Comparison of ENCODE assay signal across 9 cellular contexts in genomic region chr5:177939246-177940171, GRCh38. TPM values are rescaled to one million over a fixed set of nuclear protein-coding genes. Genes with fewer than 3 reads are reported as not detected.
DNase-seq lines count a peak whose midpoint lies in the region; ATAC-seq and TF ChIP-seq lines count a peak whose summit lies in the region.
"Not testable (repeated sequence)": the region's sequence is repeated elsewhere in the genome, so short reads cannot be mapped to it uniquely, and the experiment has no call there.
"Had no signal": no experiment of that assay in that cellular context is flagged by ENCODE, and none has a peak within 500 bp of the region (broad histone marks: within the 10 kb centered on the region; RNA-seq: fewer than 3 reads in every experiment).

No MANE protein-coding gene starts in this region.

- peak overlapping the region; percentile 61; the same call in 1 of the 2 replicates for H3K4me2 ChIP-seq in PC-9
- not testable (repeated sequence) for H3K4me2 ChIP-seq in neural cell (ENCODE audit: low read length)

- not testable (repeated sequence) for TF ChIP-seq EP300 in neural cell (conservative IDR thresholded peaks at IDR 0.05; ENCODE audit: poor library complexity, severe bottlenecking); stomach (IDR thresholded peaks at IDR 0.05)

- intact Hi-C loops in PC-9 (cut with micrococcal nuclease; ENCODE audit: unreplicated experiment); dorsolateral prefrontal cortex (cut with DNase I); stomach (cut with DNase I; ENCODE audit: low total_unique reads): not testable (repeated sequence)

- not testable (repeated sequence) for H3K36me3 Mint-ChIP-seq in activated T-cell treated with anti-CD3 and anti-CD28 coated beads, Interleukin-2, amount 50 U/mL, for 4 hours (ENCODE audit: insufficient read depth)

- DNase-seq in COR-L47 (lab: John Stamatoyannopoulos, UW) (peak; percentile 49), HUDEP-2 (lab: John Stamatoyannopoulos, UW; ENCODE audit: unreplicated experiment in 76 of 76) (peak in 57 of 76 experiments; percentile 3 to 69 (median 42)), PC-9 (peak in 1 of 2 experiments; percentile 54), dorsolateral prefrontal cortex (peak in 1 of 10 donors; percentile 37), stomach (peak; percentile 71)
- DNase-seq in activated T-cell treated with anti-CD3 and anti-CD28 coated beads, Interleukin-2, amount 50 U/mL, for 4 hours; iPS DF 6.9 (ENCODE audit: low read depth, low spot score): not testable (repeated sequence)

- not testable (repeated sequence) for H3K27ac ChIP-seq in PC-9; dorsolateral prefrontal cortex; iPS DF 6.9 (ENCODE audit: low read length); neural cell (ENCODE audit: low read length)
- peak overlapping the region in 2 of 5 donors; percentile 18 to 49 for H3K27ac ChIP-seq in stomach

- H3K27me3 ChIP-seq in PC-9 (ENCODE audit: insufficient read depth, low read depth); iPS DF 6.9 (ENCODE audit: control insufficient read depth, insufficient read depth, low read length): not testable (repeated sequence)
- peaks cover 0 to 11% (median 0%) of the 10 kb centered on the region in 45 donors for H3K27me3 ChIP-seq in dorsolateral prefrontal cortex
- H3K27me3 ChIP-seq in neural cell (ENCODE audit: insufficient read depth, low read depth, low read length), result peaks cover 19% of the 10 kb centered on the region
- H3K27me3 ChIP-seq in stomach, result peaks cover 0 to 19% (median 0%) of the 10 kb centered on the region in 3 donors

- H3F3A ChIP-seq in PC-9 (ENCODE audit: insufficient read depth, low read depth); neural cell (ENCODE audit: insufficient read depth, low read length, poor library complexity, severe bottlenecking): not testable (repeated sequence)

- CTCF ChIA-PET in PC-9 (lab: Charles Lee), result not testable (repeated sequence)

- POLR2A ChIA-PET in PC-9 (lab: Charles Lee; ENCODE audit: unreplicated experiment), result not testable (repeated sequence)

- H3K9me3 Mint-ChIP-seq in activated T-cell treated with anti-CD3 and anti-CD28 coated beads, Interleukin-2, amount 50 U/mL, for 4 hours, result not testable (repeated sequence)

- H3K79me2 ChIP-seq in PC-9 (ENCODE audit: low read depth); neural cell (replicated peaks; ENCODE audit: insufficient read depth, low read length): not testable (repeated sequence)

- H3K9ac ChIP-seq in neural cell (ENCODE audit: low read length), result not testable (repeated sequence)

- H3K4me3 Mint-ChIP-seq in activated T-cell treated with anti-CD3 and anti-CD28 coated beads, Interleukin-2, amount 50 U/mL, for 4 hours, result peak overlapping the region; percentile 72

- BruUV-seq in PC-9 (replicated peaks; lab: Mats Ljungman, UMichigan), result not testable (repeated sequence)

- peaks cover 15% of the 10 kb centered on the region for H3K4me1 Mint-ChIP-seq in activated T-cell treated with anti-CD3 and anti-CD28 coated beads, Interleukin-2, amount 50 U/mL, for 4 hours (ENCODE audit: low read depth)

- H3K4me1 ChIP-seq in PC-9 (replicated peaks; ENCODE audit: insufficient read depth); iPS DF 6.9 (ENCODE audit: control insufficient read depth, insufficient read depth, low read length): not testable (repeated sequence)
- peaks cover 0 to 19% (median 15%) of the 10 kb centered on the region in 4 donors for H3K4me1 ChIP-seq in stomach

- not testable (repeated sequence) for H3K36me3 ChIP-seq in PC-9 (ENCODE audit: low read depth); iPS DF 6.9 (ENCODE audit: control insufficient read depth, insufficient read depth, low read length); neural cell (ENCODE audit: insufficient read depth, low read length); stomach

- WGBS in iPS DF 6.9 (ENCODE audit: insufficient coverage, insufficient read length), result no CpG with 5 or more reads among the region's 79 CpGs
- WGBS in stomach, 5 donors, result 1 to 6% (median 3%) methylated on average over 15 to 53 of the region's 79 CpGs

- peak; percentile 70 for ATAC-seq in activated T-cell treated with anti-CD3 and anti-CD28 coated beads, Interleukin-2, amount 50 U/mL, for 4 hours

- not testable (repeated sequence) for H3K9me3 ChIP-seq in PC-9 (ENCODE audit: insufficient read depth, low read depth); iPS DF 6.9 (ENCODE audit: control insufficient read depth, insufficient read depth, low read length); neural cell (ENCODE audit: low read length); stomach

- TF ChIP-seq CTCF in PC-9 (conservative IDR thresholded peaks at IDR 0.05); dorsolateral prefrontal cortex (IDR thresholded peaks at IDR 0.05 in 54 of 56, conservative IDR thresholded peaks at IDR 0.05 in 2 of 56; ENCODE audit: low read depth in 1 of 56, partially characterized antibody in 56 of 56); neural cell (IDR thresholded peaks at IDR 0.05; ENCODE audit: poor library complexity, severe bottlenecking); stomach (IDR thresholded peaks at IDR 0.05): not testable (repeated sequence)

- not testable (repeated sequence) for H2AFZ ChIP-seq in PC-9; neural cell (ENCODE audit: low read depth, low read length)

- not testable (repeated sequence) for H4K20me1 ChIP-seq in PC-9 (ENCODE audit: insufficient read depth); neural cell (ENCODE audit: insufficient read depth)

- not testable (repeated sequence) for TF ChIP-seq RAD21 in neural cell (conservative IDR thresholded peaks at IDR 0.05)

- TF ChIP-seq POLR2A in stomach (IDR thresholded peaks at IDR 0.05), result not testable (repeated sequence)

- H3K9me2 ChIP-seq in PC-9 (ENCODE audit: insufficient read depth); neural cell (ENCODE audit: insufficient read depth, low read length): not testable (repeated sequence)

- H3K27me3 Mint-ChIP-seq in activated T-cell treated with anti-CD3 and anti-CD28 coated beads, Interleukin-2, amount 50 U/mL, for 4 hours (ENCODE audit: low read depth), result not testable (repeated sequence)

- H3K4me3 ChIP-seq in PC-9 (peak overlapping the region; percentile 44; the same call in 1 of the 2 replicates), dorsolateral prefrontal cortex (peak overlapping the region in 42 of 59 donors; percentile 7 to 60 (median 43)), iPS DF 6.9 (ENCODE audit: low read length) (peak overlapping the region; percentile 17; the same call in 1 of the 2 replicates), neural cell (ENCODE audit: low read length) (peak overlapping the region; percentile 60), stomach (peak overlapping the region; percentile 39 to 57 (median 46))

RNA-seq across cellular contexts. Expression of gene PROP1, which starts 56.5 kb away (rescaled TPM):
- total RNA-seq in PC-9 (2021) (not detected in 2 replicates), dorsolateral prefrontal cortex (1 to 10 TPM in 1 of 120 experiments, under 1 TPM in 7, not detected in 112; 0.39 to 1.6 (median 0.60) TPM), stomach (not detected)
- not detected for total RNA-seq in activated T-cell treated with anti-CD3 and anti-CD28 coated beads, Interleukin-2, amount 50 U/mL, for 4 hours
- polyA plus RNA-seq in neural cell (not detected in 2 replicates), stomach (not detected)
- not detected in 2 replicates for polyA minus RNA-seq in neural cell
- total RNA-seq: gastroesophageal sphincter had no signal
